24 cellular contexts compared by ENCODE assay signal in genomic region chr22:31682751-31683150, GRCh38. TPM values are rescaled to one million over a fixed set of nuclear protein-coding genes. Genes with fewer than 3 reads are reported as not detected.
DNase-seq lines count a peak whose midpoint lies in the region; ATAC-seq, FAIRE-seq and TF ChIP-seq lines count a peak whose summit lies in the region.
"Had no signal": no experiment of that assay in that cellular context is flagged by ENCODE, and none has a peak within 500 bp of the region (broad histone marks: within the 10 kb centered on the region; RNA-seq: fewer than 3 reads in every experiment).

No MANE protein-coding gene starts in this region.

- DNase-seq in GM23248 (no peak), breast epithelium (ENCODE audit: low spot score in 2 of 2) (no peak), kidney (peak; percentile 46), smooth muscle cell (lab: John Stamatoyannopoulos, UW; ENCODE audit: unreplicated experiment) (no peak), T-helper 2 cell (no peak)
- no peak for DNase-seq in stimulated activated CD4-positive, alpha-beta T cell treated with anti-CD3 and anti-CD28 coated beads, Interleukin-15, amount 100 ng/mL, for 24 hours
- DNase-seq: activated B cell treated with CpG ODN at 0.5 μM for 24 hours; activated CD4-positive, alpha-beta T cell treated with anti-CD3 and anti-CD28 coated beads, Interleukin-2, amount 50 U/mL, for 4 hours; activated naive CD8-positive, alpha-beta T cell treated with anti-CD3 and anti-CD28 coated beads for 36 hours; cerebellar nuclear complex; COR-L47; DMS79 treated with DMSO at 0.1 percent for 48 hours; effector CD8-positive, alpha-beta T cell; erythroblast; H7; NCI-H1048; NCI-H1930; NCI-H526 treated with DMSO at 0.1 percent for 48 hours; stimulated activated CD4-positive, alpha-beta T cell treated with anti-CD3 and anti-CD28 coated beads, Interleukin-1b, Interleukin-23, amount 100 ng/mL, for 48 hours; T1000 had no signal

- H3K36me3 ChIP-seq in GM23248 (ENCODE audit: low read depth), result peaks cover 25% of the 10 kb centered on the region
- H3K36me3 ChIP-seq in breast epithelium, result no peaks in the 10 kb centered on the region
- H3K36me3 ChIP-seq in kidney (ENCODE audit: control insufficient read depth in 1 of 2, insufficient read depth in 2 of 2, low read length in 2 of 2), result peaks cover 9 to 15% of the 10 kb centered on the region in 2 donors
- H3K36me3 ChIP-seq in smooth muscle cell (ENCODE audit: low read depth), result no peaks in the 10 kb centered on the region

- no peaks in the 10 kb centered on the region for H3K9me2 ChIP-seq in GM23248 (ENCODE audit: insufficient read depth)

- H3K4me2 ChIP-seq in GM23248 (ENCODE audit: unreplicated experiment) (no peak overlapping the region), smooth muscle cell (no peak overlapping the region)

- H3F3A ChIP-seq in GM23248 (ENCODE audit: insufficient read depth) (peaks cover 54% of the 10 kb centered on the region), smooth muscle cell (ENCODE audit: low read depth) (peaks cover 5% of the 10 kb centered on the region)

- H3K9ac ChIP-seq in GM23248, result 0 out of 2 replicates have a peak overlapping the region, but pooled peaks have one; percentile 68
- no peak overlapping the region for H3K9ac ChIP-seq in kidney (ENCODE audit: low read length in 2 of 2)
- no peak overlapping the region for H3K9ac ChIP-seq in smooth muscle cell (ENCODE audit: low read depth)

- intact Hi-C loops in breast epithelium (cut with DNase I; ENCODE audit: low total_unique reads), result no loop called here
- intact Hi-C loops in kidney (cut with DNase I), result no loop called here

- H3K4me1 ChIP-seq in GM23248 (ENCODE audit: insufficient read depth), result peaks cover 41% of the 10 kb centered on the region
- no peaks in the 10 kb centered on the region for H3K4me1 ChIP-seq in breast epithelium
- H3K4me1 ChIP-seq in kidney (ENCODE audit: control insufficient read depth in 1 of 2, insufficient read depth in 1 of 2, low read depth in 1 of 2, low read length in 2 of 2), result no peaks in the 10 kb centered on the region
- no peaks in the 10 kb centered on the region for H3K4me1 ChIP-seq in smooth muscle cell (ENCODE audit: low read depth)

- in situ Hi-C loops in GM23248 (cut with MboI), result no loop called here

- no peak for TF ChIP-seq CTCF in breast epithelium (IDR thresholded peaks at IDR 0.05)
- no peak for TF ChIP-seq CTCF in kidney (IDR thresholded peaks at IDR 0.05; ENCODE audit: borderline replicate concordance, extremely low read depth, insufficient read depth)
- TF ChIP-seq CTCF in smooth muscle cell (IDR thresholded peaks at IDR 0.05; ENCODE audit: borderline replicate concordance, insufficient read depth, poor library complexity, severe bottlenecking), result no peak

- H3K9me3 ChIP-seq in GM23248 (ENCODE audit: low read depth) (no peaks in the 10 kb centered on the region), breast epithelium (no peaks in the 10 kb centered on the region), kidney (ENCODE audit: control insufficient read depth in 1 of 2, low read length in 2 of 2) (no peaks in the 10 kb centered on the region), smooth muscle cell (replicated peaks; ENCODE audit: low read depth) (no peaks in the 10 kb centered on the region)

- FAIRE-seq in kidney (lab: Jason Lieb, UNC), result no peak
- FAIRE-seq: HepG2, islet of Langerhans had no signal

- H3K27me3 ChIP-seq in GM23248 (replicated peaks; ENCODE audit: insufficient read depth) (no peaks in the 10 kb centered on the region), breast epithelium (no peaks in the 10 kb centered on the region), smooth muscle cell (ENCODE audit: low read depth) (no peaks in the 10 kb centered on the region)

- no peak for ATAC-seq in HG02885 (IDR thresholded peaks at IDR 0.05; ENCODE audit: poor library complexity, unreplicated experiment)
- ATAC-seq in HG03135 (IDR thresholded peaks at IDR 0.05; ENCODE audit: unreplicated experiment), result no peak
- ATAC-seq: HepG2 had no signal

- no peak overlapping the region for H2AFZ ChIP-seq in GM23248
- no peak overlapping the region for H2AFZ ChIP-seq in smooth muscle cell (ENCODE audit: low read depth)

- H3K27ac ChIP-seq in GM23248 (peak overlapping the region; percentile 91), breast epithelium (peak overlapping the region; percentile 54 to 69), kidney (ENCODE audit: low read depth in 2 of 2, low read length in 2 of 2) (no peak overlapping the region), smooth muscle cell (ENCODE audit: low read depth) (peak overlapping the region; percentile 56)

- WGBS in GM23248 (ENCODE audit: low coverage in 1 of 2, low lambda C conversion rate in 2 of 2, missing lambda C conversion rate in 2 of 2), 2 experiments, result 98% methylated on average over 7 of the region's 7 CpGs
- 97% methylated on average over 7 of the region's 7 CpGs for WGBS in smooth muscle cell (ENCODE audit: low lambda C conversion rate)

- TF ChIP-seq POLR2A in breast epithelium (IDR thresholded peaks at IDR 0.05), result no peak

- H3K79me2 ChIP-seq in GM23248 (ENCODE audit: insufficient read depth) (no peaks in the 10 kb centered on the region), smooth muscle cell (ENCODE audit: low read depth) (no peaks in the 10 kb centered on the region)

- no peaks in the 10 kb centered on the region for H4K20me1 ChIP-seq in GM23248 (ENCODE audit: insufficient read depth)
- no peaks in the 10 kb centered on the region for H4K20me1 ChIP-seq in smooth muscle cell (ENCODE audit: low read depth)

- H3K4me3 ChIP-seq in GM23248 (no peak overlapping the region), breast epithelium (no peak overlapping the region), kidney (ENCODE audit: low read length in 2 of 2) (no peak overlapping the region), smooth muscle cell (no peak overlapping the region)

RNA-seq across cellular contexts. Expression of gene PISD, which starts 20.7 kb away (rescaled TPM):
- total RNA-seq in GM23248 (2014; rRNA removed; shearing (Covaris generic)), result 34.2 and 51.7 TPM in 2 replicates
- polyA plus RNA-seq in GM23248 (2016; fragmentation: Nextera tagmentation; extraction: Ambion mirVana) (32.7 and 33.3 TPM in 2 replicates), kidney (ENCODE audit: insufficient read depth, low read depth, low replicate concordance) (27.3 TPM), smooth muscle cell (31.6 and 33.1 TPM in 2 replicates)
- total RNA-seq in breast epithelium (10 to 100 TPM; 49.6 to 58.7 (median 57.0) TPM), kidney (64.9 TPM), smooth muscle cell (15.3 and 21.1 TPM in 2 replicates)

Comparison
In these comparisons a context has a peak if more than half of its experiments do, and no peak if none do; other contexts are left out.
1. H3K27ac ChIP-seq: peak in GM23248 (single experiment), breast epithelium (2 of 2) and smooth muscle cell (single experiment); none in kidney (0 of 2).